In genomic region chr3:16888785-16889607, GRCh38 we compare ENCODE assay signal across 8 cellular contexts.
DNase-seq lines count a peak whose midpoint lies in the region; ATAC-seq and TF ChIP-seq lines count a peak whose summit lies in the region.

No MANE protein-coding gene starts in this region.

- TF ChIP-seq CTCF in DOHH2 (IDR thresholded peaks at IDR 0.05; ENCODE audit: low read depth, low read length, poor library complexity, severe bottlenecking) (no peak), RWPE1 (conservative IDR thresholded peaks at IDR 0.05; ENCODE audit: low read depth) (no peak)

- H3K9ac ChIP-seq in duodenal mucosa (ENCODE audit: low read depth in 1 of 2, low read length in 2 of 2), result no peak overlapping the region

- H4K20me1 ChIP-seq in DOHH2 (ENCODE audit: control insufficient read depth, insufficient read depth, low read depth, low read length), result no peaks in the 10 kb centered on the region

- intact Hi-C loops in posterior cingulate gyrus (cut with DNase I), result loop anchor here (10.0 kb wide), 2 partner anchors 146 to 284 kb away; partner anchors contain the start of gene DAZL

- H3K27me3 ChIP-seq in DOHH2 (ENCODE audit: control insufficient read depth, low read length) (no peaks in the 10 kb centered on the region), duodenal mucosa (ENCODE audit: control insufficient read depth in 1 of 2, insufficient read depth in 2 of 2, low read length in 2 of 2) (no peaks in the 10 kb centered on the region)

- H3K4me3 ChIP-seq in DOHH2 (ENCODE audit: low read length), result peak overlapping the region; percentile 89
- H3K4me3 ChIP-seq in duodenal mucosa (ENCODE audit: low read depth in 1 of 2, low read length in 2 of 2), result peak overlapping the region; percentile 44 to 47

- H3K4me1 ChIP-seq in DOHH2 (ENCODE audit: control insufficient read depth, low read length) (peaks cover 76% of the 10 kb centered on the region), duodenal mucosa (ENCODE audit: control insufficient read depth in 1 of 2, insufficient read depth in 2 of 2, low read length in 2 of 2) (peaks cover 27 to 29% of the 10 kb centered on the region in 2 donors)

- DNase-seq in posterior cingulate gyrus, result no peak
- DNase-seq in NCI-H1417 (lab: John Stamatoyannopoulos, UW), result no peak
- no peak for DNase-seq in RWPE1 (ENCODE audit: low spot score)
- no peak for DNase-seq in stimulated activated CD8-positive, alpha-beta memory T cell treated with anti-CD3 and anti-CD28 coated beads, Interleukin-4, amount 100 ng/mL, for 48 hours

- H3K36me3 ChIP-seq in DOHH2 (ENCODE audit: control insufficient read depth, low read length) (peaks cover 26% of the 10 kb centered on the region), duodenal mucosa (ENCODE audit: control insufficient read depth in 1 of 2, insufficient read depth in 2 of 2, low read length in 2 of 2) (no peaks in the 10 kb centered on the region)

- CTCF ChIA-PET in RWPE1 (lab: Yijun Ruan, JAX), result interaction anchor here (0.6 kb wide), 1 partner anchor 10 kb away, joined by 4 read pairs; no protein-coding TSS in a partner anchor

- H3K4me2 ChIP-seq in DOHH2 (ENCODE audit: low read length), result peak overlapping the region; percentile 85

- peaks cover 6% of the 10 kb centered on the region for H3F3A ChIP-seq in DOHH2 (ENCODE audit: control insufficient read depth, insufficient read depth)

- ATAC-seq in GM19467 (IDR thresholded peaks at IDR 0.05; ENCODE audit: unreplicated experiment) (peak; percentile 34), HG03469 (IDR thresholded peaks at IDR 0.05; ENCODE audit: unreplicated experiment) (peak; percentile 35)

- H3K9me3 ChIP-seq in DOHH2 (ENCODE audit: control insufficient read depth, insufficient read depth, low read length) (no peaks in the 10 kb centered on the region), duodenal mucosa (ENCODE audit: control insufficient read depth in 1 of 2, low read length in 2 of 2) (no peaks in the 10 kb centered on the region)

- POLR2A ChIA-PET in RWPE1 (lab: Yijun Ruan, JAX; ENCODE audit: low non-redundant PET), result no interaction called here

- peak overlapping the region; percentile 93 for H3K27ac ChIP-seq in DOHH2 (ENCODE audit: low read depth, low read length)
- H3K27ac ChIP-seq in duodenal mucosa (ENCODE audit: low read depth, low read length), result no peak overlapping the region
- H3K27ac ChIP-seq in RWPE1, result no peak overlapping the region

- H3K9me2 ChIP-seq in DOHH2 (replicated peaks; ENCODE audit: control insufficient read depth, low read length), result no peaks in the 10 kb centered on the region

- H3K79me2 ChIP-seq in DOHH2 (ENCODE audit: control insufficient read depth, low read length), result peaks cover 90% of the 10 kb centered on the region
